21 cellular contexts compared by ENCODE assay signal in genomic region chr7:70632400-70632799, GRCh38.
"Had no signal": no experiment of that assay in that cellular context is flagged by ENCODE, and none has a peak within 500 bp of the region (broad histone marks: within the 10 kb centered on the region; RNA-seq: fewer than 3 reads in every experiment).

No MANE protein-coding gene starts in this region.

- H3K4me3 ChIP-seq: dorsolateral prefrontal cortex, esophagus muscularis mucosa, gastroesophageal sphincter, hepatocyte, left ventricle myocardium inferior, lower lobe of right lung, ovary had no signal

- H3K4me1 ChIP-seq: esophagus muscularis mucosa, gastroesophageal sphincter, left ventricle myocardium inferior, lower lobe of right lung had no signal

- H3K27ac ChIP-seq: dorsolateral prefrontal cortex, epithelial cell of prostate, esophagus muscularis mucosa, gastroesophageal sphincter, hepatocyte, left ventricle myocardium inferior, lower lobe of right lung, ovary had no signal

- H2AFZ ChIP-seq: hepatocyte had no signal

- ATAC-seq: gastroesophageal sphincter, left cardiac atrium, lower lobe of right lung, right cardiac atrium had no signal

- DNase-seq: cortex of kidney; dorsolateral prefrontal cortex; effector memory CD4-positive, alpha-beta T cell; kidney; left cardiac atrium; left ventricle myocardium inferior; lower lobe of right lung; midbrain; ovary; right cardiac atrium; small intestine; stimulated activated CD4-positive, alpha-beta T cell treated with anti-CD3 and anti-CD28 coated beads, Interleukin-12 subunit alpha, Interleukin-12 subunit beta, amount 100 ng/mL, for 4 hours; stimulated activated naive CD4-positive, alpha-beta T cell treated with Interleukin-2 at 50 U/mL for 16 hours; trophoblast cell had no signal

- H3K4me2 ChIP-seq: hepatocyte had no signal

- H3K79me2 ChIP-seq: hepatocyte had no signal

- H3K27me3 Mint-ChIP-seq: memory B cell had no signal

- FAIRE-seq: kidney, small intestine, urothelium cell line had no signal

- H3K27me3 ChIP-seq: dorsolateral prefrontal cortex, esophagus muscularis mucosa, gastroesophageal sphincter, hepatocyte, ovary had no signal

- H3K9me3 ChIP-seq: esophagus muscularis mucosa, gastroesophageal sphincter, left ventricle myocardium inferior, lower lobe of right lung, ovary had no signal

- H3K27ac Mint-ChIP-seq: memory B cell had no signal

- H3K4me3 Mint-ChIP-seq: memory B cell, neural crest cell had no signal

- H3K36me3 ChIP-seq: esophagus muscularis mucosa, gastroesophageal sphincter, left ventricle myocardium inferior, lower lobe of right lung, ovary had no signal

- H3K4me1 Mint-ChIP-seq: memory B cell had no signal

- H3K9me3 Mint-ChIP-seq: memory B cell, neural crest cell had no signal
